8 cellular contexts compared by ENCODE assay signal in the genomic region with DNA sequence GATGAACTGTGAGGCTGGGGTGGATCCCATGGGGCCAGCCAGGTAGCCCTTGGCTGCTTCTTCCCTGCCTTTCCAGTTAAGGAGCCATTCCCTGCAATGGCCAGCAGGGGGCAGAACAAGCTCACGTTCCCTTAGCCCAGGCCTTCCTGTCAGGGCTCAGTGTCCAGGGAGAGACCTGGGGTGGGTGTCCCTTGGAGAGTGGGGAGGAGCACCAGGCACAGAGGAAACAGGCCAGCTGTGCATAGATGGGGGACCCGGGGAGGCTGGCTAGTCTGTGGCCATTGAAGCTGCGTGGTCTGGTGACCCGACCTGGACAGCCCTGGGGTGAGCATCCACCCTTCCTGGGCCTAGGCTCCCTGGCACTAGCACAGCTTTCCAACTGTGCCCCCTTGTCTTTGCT. TPM values are rescaled to one million over a fixed set of nuclear protein-coding genes. Genes with fewer than 3 reads are reported as not detected.
DNase-seq lines count a peak whose midpoint lies in the region; ATAC-seq and TF ChIP-seq lines count a peak whose summit lies in the region.

No MANE protein-coding gene starts in this region.

- H3K27ac ChIP-seq in OCI-LY3 (ENCODE audit: low read length), result no peak overlapping the region
- no peak overlapping the region for H3K27ac ChIP-seq in naive thymus-derived CD4-positive, alpha-beta T cell (ENCODE audit: low read depth, low read length)

- CTCF ChIA-PET in naive thymus-derived CD4-positive, alpha-beta T cell (lab: Charles Lee), result interaction anchor here (0.6 to 14.3 kb wide), 28 partner anchors 9 to 692 kb away, joined by 3 to 382 read pairs (median 4); a partner anchor contains a TSS

- H3K9ac ChIP-seq in OCI-LY3 (ENCODE audit: low read length), result no peak overlapping the region

- H3K27me3 ChIP-seq in OCI-LY3 (ENCODE audit: low read depth, low read length), result no peaks in the 10 kb centered on the region; the same call in 1 of the 2 replicates
- H3K27me3 ChIP-seq in naive thymus-derived CD4-positive, alpha-beta T cell (ENCODE audit: control insufficient read depth in 2 of 2, insufficient read depth in 2 of 2, low read length in 2 of 2), result no peaks in the 10 kb centered on the region

- H3K4me3 ChIP-seq in OCI-LY3 (ENCODE audit: low read length), result no peak overlapping the region
- H3K4me3 ChIP-seq in epithelial cell of proximal tubule (ENCODE audit: low read depth, low read length), result no peak overlapping the region
- no peak overlapping the region for H3K4me3 ChIP-seq in naive thymus-derived CD4-positive, alpha-beta T cell (ENCODE audit: low read length)

- POLR2A ChIA-PET in naive thymus-derived CD4-positive, alpha-beta T cell (lab: Charles Lee), result interaction anchor here (1.0 to 5.0 kb wide), 4 partner anchors 14 to 231 kb away, joined by 3 to 32 read pairs (median 5); a partner anchor contains a TSS

- H2AFZ ChIP-seq in OCI-LY3 (ENCODE audit: low read depth, low read length), result peak overlapping the region; percentile 81

- H3K9me3 Mint-ChIP-seq in naive thymus-derived CD4-positive, alpha-beta T cell, result peaks cover 0 to 12% (median 2%) of the 10 kb centered on the region in 11 donors
- H3K9me3 Mint-ChIP-seq in stimulated activated memory B cell treated with anti-CD40 and anti-IgM and Interleukin-4, amounts not matched to agents 10 μg/mL and 1 μg/mL and 100 μg/mL, for 72 hours, result peaks cover 6% of the 10 kb centered on the region

- H3K4me1 Mint-ChIP-seq in naive thymus-derived CD4-positive, alpha-beta T cell, result peaks cover 0 to 24% (median 6%) of the 10 kb centered on the region in 7 donors
- H3K4me1 Mint-ChIP-seq in stimulated activated memory B cell treated with anti-CD40 and anti-IgM and Interleukin-4, amounts not matched to agents 10 μg/mL and 1 μg/mL and 100 μg/mL, for 72 hours, result peaks cover 18% of the 10 kb centered on the region

- H3K4me3 Mint-ChIP-seq in naive thymus-derived CD4-positive, alpha-beta T cell, result no peak overlapping the region
- H3K4me3 Mint-ChIP-seq in stimulated activated memory B cell treated with anti-CD40 and anti-IgM and Interleukin-4, amounts not matched to agents 10 μg/mL and 1 μg/mL and 100 μg/mL, for 72 hours, result no peak overlapping the region

- TF ChIP-seq CTCF in OCI-LY3 (IDR thresholded peaks at IDR 0.05; ENCODE audit: low read depth, low read length) (peak; percentile 83), epithelial cell of proximal tubule (conservative IDR thresholded peaks at IDR 0.05; ENCODE audit: low read depth, low read length) (peak; percentile 96)

- DNase-seq in activated gamma-delta T cell treated with Interleukin-2 at 50 U/mL for 16 hours (peak; percentile 74), activated gamma-delta T cell (lab: John Stamatoyannopoulos, UW) (no peak), HS-5 (ENCODE audit: low read depth) (peak; percentile 53), activated T-cell treated with anti-CD3 and anti-CD28 coated beads for 1 hour (ENCODE audit: low read depth) (peak; percentile 73), epithelial cell of proximal tubule (ENCODE audit: low read depth) (no peak)
- peak; percentile 56 to 78 (median 68) for DNase-seq in naive thymus-derived CD4-positive, alpha-beta T cell

- peaks cover 0 to 11% (median 0%) of the 10 kb centered on the region in 5 donors for H3K36me3 Mint-ChIP-seq in naive thymus-derived CD4-positive, alpha-beta T cell
- H3K36me3 Mint-ChIP-seq in stimulated activated memory B cell treated with anti-CD40 and anti-IgM and Interleukin-4, amounts not matched to agents 10 μg/mL and 1 μg/mL and 100 μg/mL, for 72 hours, result peaks cover 5% of the 10 kb centered on the region

- no peak overlapping the region for H3K4me2 ChIP-seq in OCI-LY3 (ENCODE audit: low read length)

- no peaks in the 10 kb centered on the region for H3K9me3 ChIP-seq in OCI-LY3 (ENCODE audit: insufficient read depth, low read length)
- no peaks in the 10 kb centered on the region for H3K9me3 ChIP-seq in naive thymus-derived CD4-positive, alpha-beta T cell (ENCODE audit: control insufficient read depth in 2 of 3, low read length in 3 of 3)

- peaks cover 6% of the 10 kb centered on the region; the same call in 1 of the 2 replicates for H3K4me1 ChIP-seq in OCI-LY3 (ENCODE audit: low read length)
- H3K4me1 ChIP-seq in naive thymus-derived CD4-positive, alpha-beta T cell (ENCODE audit: control insufficient read depth in 2 of 2, insufficient read depth in 2 of 2, low read length in 2 of 2), result peaks cover 0 to 4% of the 10 kb centered on the region in 2 donors

- intact Hi-C loops in naive thymus-derived CD4-positive, alpha-beta T cell (cut with micrococcal nuclease), result loop anchor here (1.0 to 5.0 kb wide), 4 partner anchors 13 to 234 kb away; a partner anchor contains a TSS

- H3K27me3 Mint-ChIP-seq in naive thymus-derived CD4-positive, alpha-beta T cell, result peaks cover 0 to 12% (median 4%) of the 10 kb centered on the region in 5 donors
- no peaks in the 10 kb centered on the region for H3K27me3 Mint-ChIP-seq in stimulated activated memory B cell treated with anti-CD40 and anti-IgM and Interleukin-4, amounts not matched to agents 10 μg/mL and 1 μg/mL and 100 μg/mL, for 72 hours

- no peaks in the 10 kb centered on the region for H3K36me3 ChIP-seq in OCI-LY3 (replicated peaks; ENCODE audit: low read depth, low read length)
- H3K36me3 ChIP-seq in naive thymus-derived CD4-positive, alpha-beta T cell (ENCODE audit: control insufficient read depth in 2 of 3, insufficient read depth in 3 of 3, low read length in 3 of 3), result no peaks in the 10 kb centered on the region

- no peaks in the 10 kb centered on the region for H3K79me2 ChIP-seq in OCI-LY3 (ENCODE audit: low read length)

- peak; percentile 90 for ATAC-seq in naive thymus-derived CD4-positive, alpha-beta T cell
- peak; percentile 81 for ATAC-seq in stimulated activated memory B cell treated with anti-CD40 and anti-IgM and Interleukin-4, amounts not matched to agents 10 μg/mL and 1 μg/mL and 100 μg/mL, for 72 hours

- peak overlapping the region in 3 of 9 donors; percentile 30 to 69 (median 66) for H3K27ac Mint-ChIP-seq in naive thymus-derived CD4-positive, alpha-beta T cell
- H3K27ac Mint-ChIP-seq in stimulated activated memory B cell treated with anti-CD40 and anti-IgM and Interleukin-4, amounts not matched to agents 10 μg/mL and 1 μg/mL and 100 μg/mL, for 72 hours, result peak overlapping the region; percentile 15

- no peaks in the 10 kb centered on the region for H4K20me1 ChIP-seq in OCI-LY3 (ENCODE audit: insufficient read depth, low read length)

RNA-seq across cellular contexts. Expression of a gene that starts 13.2 kb away (rescaled TPM):
- not detected in 2 replicates for total RNA-seq in epithelial cell of proximal tubule
- total RNA-seq in naive thymus-derived CD4-positive, alpha-beta T cell, result not detected
- not detected for polyA plus RNA-seq in naive thymus-derived CD4-positive, alpha-beta T cell

RNA-seq across cellular contexts. Expression of a gene that starts 36.1 kb away (rescaled TPM):
- total RNA-seq in epithelial cell of proximal tubule, result 63.2 and 81.9 TPM in 2 replicates
- total RNA-seq in naive thymus-derived CD4-positive, alpha-beta T cell, result 10 to 100 TPM in 2 of 5 experiments, 1 to 10 TPM in 3; 1.9 to 13.9 (median 7.7) TPM
- 100 to 1,000 TPM in 1 of 2 donors, 10 to 100 TPM in 1; 75.6 to 130 TPM for polyA plus RNA-seq in naive thymus-derived CD4-positive, alpha-beta T cell

Comparison
In these comparisons a context has a peak if more than half of its experiments do, and no peak if none do; other contexts are left out.
1. DNase-seq: peak in activated gamma-delta T cell treated with Interleukin-2 at 50 U/mL for 16 hours (single experiment), HS-5 (single experiment), activated T-cell treated with anti-CD3 and anti-CD28 coated beads for 1 hour (single experiment) and naive thymus-derived CD4-positive, alpha-beta T cell (9 of 9); none in activated gamma-delta T cell (single experiment) and epithelial cell of proximal tubule (single experiment).